ENCODE assay signal across 20 cellular contexts in genomic region chr6:124007915-124008688, GRCh38.
DNase-seq lines count a peak whose midpoint lies in the region; ATAC-seq lines count a peak whose summit lies in the region.
"Had no signal": no experiment of that assay in that cellular context is flagged by ENCODE, and none has a peak within 500 bp of the region (broad histone marks: within the 10 kb centered on the region; RNA-seq: fewer than 3 reads in every experiment).

No MANE protein-coding gene starts in this region.

- H3F3A ChIP-seq in GM23248 (ENCODE audit: insufficient read depth), result no peaks in the 10 kb centered on the region

- H3K27me3 ChIP-seq in GM23248 (replicated peaks; ENCODE audit: insufficient read depth), result no peaks in the 10 kb centered on the region
- H3K27me3 ChIP-seq: cardiac muscle cell, dorsolateral prefrontal cortex, esophagus squamous epithelium, heart left ventricle, spleen had no signal

- no peak overlapping the region for H2AFZ ChIP-seq in GM23248

- DNase-seq in NCI-H2107 treated with DMSO at 0.1 percent for 48 hours (lab: John Stamatoyannopoulos, UW; ENCODE audit: unreplicated experiment), result peak; percentile 79
- DNase-seq in NCI-H2107 (lab: John Stamatoyannopoulos, UW), result no peak
- DNase-seq in NCI-H748 treated with DMSO at 0.1 percent for 48 hours (lab: John Stamatoyannopoulos, UW), result peak; percentile 74
- DNase-seq in left lobe of liver (ENCODE audit: low spot score), result peak; percentile 65
- DNase-seq in smooth muscle cell of the brain vasculature (ENCODE audit: low read depth, low spot score), result peak; percentile 10
- DNase-seq in GM23248, result no peak
- DNase-seq: 8988T; activated CD4-positive, alpha-beta T cell treated with anti-CD3 and anti-CD28 coated beads for 1 hour; dorsolateral prefrontal cortex; esophagus squamous epithelium; heart left ventricle; mammary epithelial cell; naive thymus-derived CD4-positive, alpha-beta T cell; NCI-H1436; spleen had no signal

- no peaks in the 10 kb centered on the region for H4K20me1 ChIP-seq in GM23248 (ENCODE audit: insufficient read depth)

- H3K9me2 ChIP-seq in GM23248 (ENCODE audit: insufficient read depth), result no peaks in the 10 kb centered on the region

- no peak overlapping the region for H3K9ac ChIP-seq in GM23248

- 30 to 34% methylated on average over 8 of the region's 8 CpGs for WGBS in GM23248 (ENCODE audit: low coverage in 1 of 2, low lambda C conversion rate in 2 of 2, missing lambda C conversion rate in 2 of 2), 2 experiments

- peak; percentile 100 for ATAC-seq in left lobe of liver
- ATAC-seq in GM19455 (IDR thresholded peaks at IDR 0.05; ENCODE audit: unreplicated experiment), result no peak
- no peak for ATAC-seq in HG02973 (IDR thresholded peaks at IDR 0.05; ENCODE audit: unreplicated experiment)
- ATAC-seq: activated T-helper 17 cell treated with anti-CD3 and anti-CD28 coated beads, Interleukin-2, amount 50 U/mL, for 72 hours; heart left ventricle; naive thymus-derived CD4-positive, alpha-beta T cell had no signal

- H3K4me3 ChIP-seq in GM23248, result no peak overlapping the region
- H3K4me3 ChIP-seq: cardiac muscle cell, dorsolateral prefrontal cortex, esophagus squamous epithelium, heart left ventricle, spleen, thoracic aorta had no signal

- peaks cover 5% of the 10 kb centered on the region for H3K9me3 ChIP-seq in GM23248 (ENCODE audit: low read depth)
- H3K9me3 ChIP-seq: esophagus squamous epithelium, heart left ventricle, spleen, thoracic aorta had no signal

- no peak overlapping the region for H3K4me2 ChIP-seq in GM23248 (ENCODE audit: unreplicated experiment)

- H3K27ac ChIP-seq in GM23248, result no peak overlapping the region
- H3K27ac ChIP-seq: cardiac muscle cell, esophagus squamous epithelium, heart left ventricle, spleen, thoracic aorta had no signal

- H3K79me2 ChIP-seq in GM23248 (ENCODE audit: insufficient read depth), result no peaks in the 10 kb centered on the region

- H3K36me3 ChIP-seq in GM23248 (ENCODE audit: low read depth), result no peaks in the 10 kb centered on the region
- H3K36me3 ChIP-seq: cardiac muscle cell, esophagus squamous epithelium, heart left ventricle, spleen, thoracic aorta had no signal

- H3K4me1 ChIP-seq in GM23248 (ENCODE audit: insufficient read depth), result no peaks in the 10 kb centered on the region
- H3K4me1 ChIP-seq: esophagus squamous epithelium, spleen had no signal

- in situ Hi-C loops in GM23248 (cut with MboI), result no loop called here

Comparison
In these comparisons a context has a peak if more than half of its experiments do, and no peak if none do; other contexts are left out.
1. DNase-seq: peak in NCI-H2107 treated with DMSO at 0.1 percent for 48 hours (single experiment), NCI-H748 treated with DMSO at 0.1 percent for 48 hours (single experiment), left lobe of liver (single experiment) and smooth muscle cell of the brain vasculature (single experiment); none in NCI-H2107 (single experiment) and GM23248 (single experiment).